In the genomic region with DNA sequence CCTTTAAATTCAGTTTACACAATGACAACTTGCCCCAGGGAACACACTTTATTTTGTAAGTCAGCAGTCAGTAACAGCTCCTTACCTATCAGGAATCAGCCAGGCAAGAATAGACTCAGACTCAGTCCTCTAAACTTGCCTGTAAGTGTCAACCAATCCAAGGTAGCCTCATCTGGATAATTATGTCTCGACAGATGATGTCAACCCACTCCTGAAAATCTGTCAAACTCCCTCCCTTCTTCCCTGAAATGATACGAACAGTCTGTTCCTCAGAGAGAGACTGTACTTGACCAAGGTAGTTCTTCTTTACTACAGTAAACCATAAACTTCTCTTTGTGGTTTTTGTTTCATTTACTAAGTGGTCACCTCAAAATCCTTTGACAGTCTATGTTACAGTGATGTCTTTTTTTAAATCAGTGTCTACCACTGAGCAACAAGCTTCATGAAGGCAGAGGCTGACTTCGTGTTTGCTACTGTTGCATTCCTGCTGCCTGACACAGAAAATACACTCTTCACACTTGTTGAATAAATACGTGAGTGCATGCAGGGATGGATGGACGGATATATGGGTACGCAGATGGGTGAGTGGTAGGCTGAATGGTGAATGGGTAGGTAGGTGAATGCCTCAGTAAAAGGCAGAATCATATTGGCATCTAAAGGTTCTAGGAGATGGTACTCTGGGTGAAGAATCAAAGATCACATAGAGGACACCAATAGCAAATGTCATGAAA, we compare ENCODE assay signal across 34 cellular contexts. TPM values are rescaled to one million over a fixed set of nuclear protein-coding genes. Genes with fewer than 3 reads are reported as not detected.
"Had no signal": no experiment of that assay in that cellular context is flagged by ENCODE, and none has a peak within 500 bp of the region (broad histone marks: within the 10 kb centered on the region; RNA-seq: fewer than 3 reads in every experiment).

No MANE protein-coding gene starts in this region.

- H3K36me3 ChIP-seq: adrenal gland, brain microvascular endothelial cell, breast epithelium had no signal

- DNase-seq: activated B cell treated with CpG ODN at 0.5 μM for 24 hours; activated CD4-positive, alpha-beta memory T cell treated with anti-CD3 and anti-CD28 coated beads for 36 hours; activated CD4-positive, alpha-beta T cell treated with anti-CD3 and anti-CD28 coated beads for 4 hours; activated CD4-positive, alpha-beta T cell treated with anti-CD3 and anti-CD28 coated beads, Interleukin-2, amount 10 ng/mL, durations not matched to agents 24 days and 14 days; activated CD4-positive, alpha-beta T cell treated with anti-CD3 and anti-CD28 coated beads, Interleukin-2, amount 50 U/mL, for 1 hour; activated CD4-positive, alpha-beta T cell treated with anti-CD3 and anti-CD28 coated beads, Interleukin-2, amount 50 U/mL, for 4 hours; activated CD4-positive, CD25-positive, alpha-beta regulatory T cell treated with anti-CD3 and anti-CD28 coated beads, Interleukin-2, amount 50 U/mL, for 72 hours; activated CD8-positive, alpha-beta memory T cell treated with anti-CD3 and anti-CD28 coated beads, Interleukin-2, amount 50 U/mL, for 4 hours; activated CD8-positive, alpha-beta T cell treated with anti-CD3 and anti-CD28 coated beads for 36 hours; activated effector memory CD4-positive, alpha-beta T cell treated with anti-CD3 and anti-CD28 coated beads, Interleukin-2, amount 50 U/mL, for 16 hours; activated gamma-delta T cell treated with Interleukin-2 at 50 U/mL for 16 hours; activated naive CD4-positive, alpha-beta T cell; activated naive CD4-positive, alpha-beta T cell treated with anti-CD3 and anti-CD28 coated beads for 36 hours; activated naive CD4-positive, alpha-beta T cell treated with anti-CD3 and anti-CD28 coated beads, Interleukin-2, amount 50 U/mL, for 16 hours; activated naive CD8-positive, alpha-beta T cell treated with anti-CD3 and anti-CD28 coated beads for 36 hours; activated T-cell treated with anti-CD3 and anti-CD28 coated beads for 4 hours; activated T-cell treated with anti-CD3 and anti-CD28 coated beads, Interleukin-2, amount 50 U/mL, for 1 hour; activated T-cell treated with anti-CD3 and anti-CD28 coated beads, Interleukin-2, amount 50 U/mL, for 4 hours; activated T-cell treated with anti-CD3 and anti-CD28 coated beads, Interleukin-2, amount 50 U/mL, for 72 hours; adrenal gland; amniotic stem cell; aorta; body of pancreas; brain microvascular endothelial cell; central memory CD4-positive, alpha-beta T cell; T-helper 2 cell; T-helper 9 cell had no signal

- H3K27ac ChIP-seq: adrenal gland, body of pancreas, brain microvascular endothelial cell, breast epithelium, VCaP had no signal

- H3K4me1 ChIP-seq: adrenal gland, body of pancreas, breast epithelium had no signal

- H3K9me3 ChIP-seq: adrenal gland, body of pancreas, breast epithelium had no signal

- H3K4me3 ChIP-seq: adrenal gland, body of pancreas, breast epithelium had no signal

- FAIRE-seq: astrocyte, TTC549 had no signal

- H3K27me3 ChIP-seq: adrenal gland, body of pancreas, brain microvascular endothelial cell, breast epithelium had no signal

RNA-seq across cellular contexts. Expression of a gene that starts 17.5 kb away (rescaled TPM):
- total RNA-seq: activated B cell treated with CpG ODN at 0.5 μM for 24 hours; activated CD4-positive, alpha-beta memory T cell treated with anti-CD3 and anti-CD28 coated beads for 36 hours; activated CD8-positive, alpha-beta memory T cell treated with anti-CD3 and anti-CD28 coated beads for 36 hours; activated CD8-positive, alpha-beta T cell treated with anti-CD3 and anti-CD28 coated beads for 36 hours; activated naive CD4-positive, alpha-beta T cell treated with anti-CD3 and anti-CD28 coated beads for 36 hours; activated naive CD4-positive, alpha-beta T cell treated with anti-CD3 and anti-CD28 coated beads, Interleukin-2, amount 50 U/mL, for 72 hours; activated naive CD8-positive, alpha-beta T cell treated with anti-CD3 and anti-CD28 coated beads for 36 hours; activated T-helper 17 cell treated with anti-CD3 and anti-CD28 coated beads, Interleukin-2, amount 50 U/mL, for 72 hours had no signal
- polyA plus RNA-seq: aorta had no signal
